In the genomic region with DNA sequence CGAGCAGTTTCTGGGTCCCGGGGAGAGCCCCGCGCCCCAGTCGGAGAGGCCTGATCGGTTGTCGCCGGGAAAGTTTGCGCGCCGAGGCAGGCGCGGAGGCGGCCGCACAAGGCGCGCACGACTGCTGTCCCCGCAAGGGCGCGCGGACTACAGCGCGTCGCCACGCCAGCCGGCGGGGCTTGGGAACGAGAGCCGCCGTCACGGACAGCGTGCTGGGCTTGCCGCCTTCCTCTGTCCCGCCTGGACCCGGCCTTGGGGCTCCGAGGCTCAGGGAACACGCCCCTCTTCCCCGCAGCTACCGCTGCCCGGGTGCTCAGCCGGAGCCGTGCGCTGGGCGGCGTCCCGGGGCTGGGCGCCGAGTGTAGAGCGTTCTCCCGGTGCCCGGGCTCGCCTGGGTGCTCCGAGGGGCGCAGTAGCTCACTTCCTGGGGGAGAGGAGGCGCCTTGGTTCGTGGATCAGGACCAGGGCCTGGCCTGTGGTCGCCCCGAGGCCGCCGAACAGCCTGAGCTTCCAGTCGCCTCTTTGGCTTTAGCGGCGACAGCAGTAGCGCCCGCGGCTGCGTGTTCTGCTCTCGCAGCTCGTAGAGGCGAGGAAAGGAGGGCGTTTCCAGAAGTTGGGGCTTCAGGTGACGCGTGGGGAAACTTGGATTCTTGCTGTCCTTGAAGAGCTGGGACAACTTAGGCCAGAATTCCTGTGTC, we compare ENCODE assay signal across 1 cellular context.
TF ChIP-seq lines count a peak whose summit lies in the region.

No MANE protein-coding gene starts in this region.

TF ChIP-seq in K562, 482 proteins besides CTCF, POLR2A, EP300 and RAD21 (continued from another document):
- TF ChIP-seq, protein P1, sequence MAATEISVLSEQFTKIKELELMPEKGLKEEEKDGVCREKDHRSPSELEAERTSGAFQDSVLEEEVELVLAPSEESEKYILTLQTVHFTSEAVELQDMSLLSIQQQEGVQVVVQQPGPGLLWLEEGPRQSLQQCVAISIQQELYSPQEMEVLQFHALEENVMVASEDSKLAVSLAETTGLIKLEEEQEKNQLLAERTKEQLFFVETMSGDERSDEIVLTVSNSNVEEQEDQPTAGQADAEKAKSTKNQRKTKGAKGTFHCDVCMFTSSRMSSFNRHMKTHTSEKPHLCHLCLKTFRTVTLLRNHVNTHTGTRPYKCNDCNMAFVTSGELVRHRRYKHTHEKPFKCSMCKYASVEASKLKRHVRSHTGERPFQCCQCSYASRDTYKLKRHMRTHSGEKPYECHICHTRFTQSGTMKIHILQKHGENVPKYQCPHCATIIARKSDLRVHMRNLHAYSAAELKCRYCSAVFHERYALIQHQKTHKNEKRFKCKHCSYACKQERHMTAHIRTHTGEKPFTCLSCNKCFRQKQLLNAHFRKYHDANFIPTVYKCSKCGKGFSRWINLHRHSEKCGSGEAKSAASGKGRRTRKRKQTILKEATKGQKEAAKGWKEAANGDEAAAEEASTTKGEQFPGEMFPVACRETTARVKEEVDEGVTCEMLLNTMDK (IDR thresholded peaks at IDR 0.05; ENCODE audit: borderline replicate concordance, insufficient read depth, low read depth, low read length, poor library complexity, severe bottlenecking): no peak
- TF ChIP-seq ZNF224 (CRISPR knock-in tag; IDR thresholded peaks at IDR 0.05) (no peak), ZBTB8A (IDR thresholded peaks at IDR 0.05; ENCODE audit: partially characterized antibody) (no peak), GABPB1 (CRISPR knock-in tag; IDR thresholded peaks at IDR 0.05) (peak; percentile 4; the same call in 1 of the 2 replicates), ZNF263 (CRISPR knock-in tag; IDR thresholded peaks at IDR 0.05; ENCODE audit: borderline replicate concordance) (no peak), NRF1 (conservative IDR thresholded peaks at IDR 0.05 in 1 of 2, IDR thresholded peaks at IDR 0.05 in 1 of 2) (peak; percentile 21 to 54; a peak in 3 of 4 replicates), HNRNPLL (IDR thresholded peaks at IDR 0.05; ENCODE audit: low read depth, low read length, poor library complexity, severe bottlenecking) (no peak), ZNF217 (CRISPR knock-in tag; IDR thresholded peaks at IDR 0.05) (no peak), CHD4 (IDR thresholded peaks at IDR 0.05; ENCODE audit: insufficient read depth, insufficient replicate concordance, low read depth, low read length, poor library complexity, severe bottlenecking) (no peak), DDX20 (tag; IDR thresholded peaks at IDR 0.05; ENCODE audit: low read depth) (no peak), ARID1B (IDR thresholded peaks at IDR 0.05) (no peak), FOSL1 (tag; conservative IDR thresholded peaks at IDR 0.05) (no peak), SRSF3 (IDR thresholded peaks at IDR 0.05; ENCODE audit: insufficient read depth, low read length) (no peak), TEAD1 (CRISPR knock-in tag; IDR thresholded peaks at IDR 0.05) (no peak)
- TF ChIP-seq, protein P2, sequence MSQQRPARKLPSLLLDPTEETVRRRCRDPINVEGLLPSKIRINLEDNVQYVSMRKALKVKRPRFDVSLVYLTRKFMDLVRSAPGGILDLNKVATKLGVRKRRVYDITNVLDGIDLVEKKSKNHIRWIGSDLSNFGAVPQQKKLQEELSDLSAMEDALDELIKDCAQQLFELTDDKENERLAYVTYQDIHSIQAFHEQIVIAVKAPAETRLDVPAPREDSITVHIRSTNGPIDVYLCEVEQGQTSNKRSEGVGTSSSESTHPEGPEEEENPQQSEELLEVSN (IDR thresholded peaks at IDR 0.05; ENCODE audit: borderline replicate concordance in 1 of 2, extremely low read depth in 1 of 2, insufficient read depth in 1 of 2, insufficient read length in 1 of 2, low read depth in 1 of 2, low read length in 1 of 2, poor library complexity in 1 of 2, severe bottlenecking in 1 of 2): peak; percentile 28 to 90
- TF ChIP-seq, protein P3, sequence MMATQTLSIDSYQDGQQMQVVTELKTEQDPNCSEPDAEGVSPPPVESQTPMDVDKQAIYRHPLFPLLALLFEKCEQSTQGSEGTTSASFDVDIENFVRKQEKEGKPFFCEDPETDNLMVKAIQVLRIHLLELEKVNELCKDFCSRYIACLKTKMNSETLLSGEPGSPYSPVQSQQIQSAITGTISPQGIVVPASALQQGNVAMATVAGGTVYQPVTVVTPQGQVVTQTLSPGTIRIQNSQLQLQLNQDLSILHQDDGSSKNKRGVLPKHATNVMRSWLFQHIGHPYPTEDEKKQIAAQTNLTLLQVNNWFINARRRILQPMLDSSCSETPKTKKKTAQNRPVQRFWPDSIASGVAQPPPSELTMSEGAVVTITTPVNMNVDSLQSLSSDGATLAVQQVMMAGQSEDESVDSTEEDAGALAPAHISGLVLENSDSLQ (IDR thresholded peaks at IDR 0.05): no peak
- TF ChIP-seq, protein P4, sequence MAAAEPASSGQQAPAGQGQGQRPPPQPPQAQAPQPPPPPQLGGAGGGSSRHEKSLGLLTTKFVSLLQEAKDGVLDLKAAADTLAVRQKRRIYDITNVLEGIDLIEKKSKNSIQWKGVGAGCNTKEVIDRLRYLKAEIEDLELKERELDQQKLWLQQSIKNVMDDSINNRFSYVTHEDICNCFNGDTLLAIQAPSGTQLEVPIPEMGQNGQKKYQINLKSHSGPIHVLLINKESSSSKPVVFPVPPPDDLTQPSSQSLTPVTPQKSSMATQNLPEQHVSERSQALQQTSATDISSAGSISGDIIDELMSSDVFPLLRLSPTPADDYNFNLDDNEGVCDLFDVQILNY (CRISPR knock-in tag; IDR thresholded peaks at IDR 0.05): no peak
- TF ChIP-seq, protein P5, sequence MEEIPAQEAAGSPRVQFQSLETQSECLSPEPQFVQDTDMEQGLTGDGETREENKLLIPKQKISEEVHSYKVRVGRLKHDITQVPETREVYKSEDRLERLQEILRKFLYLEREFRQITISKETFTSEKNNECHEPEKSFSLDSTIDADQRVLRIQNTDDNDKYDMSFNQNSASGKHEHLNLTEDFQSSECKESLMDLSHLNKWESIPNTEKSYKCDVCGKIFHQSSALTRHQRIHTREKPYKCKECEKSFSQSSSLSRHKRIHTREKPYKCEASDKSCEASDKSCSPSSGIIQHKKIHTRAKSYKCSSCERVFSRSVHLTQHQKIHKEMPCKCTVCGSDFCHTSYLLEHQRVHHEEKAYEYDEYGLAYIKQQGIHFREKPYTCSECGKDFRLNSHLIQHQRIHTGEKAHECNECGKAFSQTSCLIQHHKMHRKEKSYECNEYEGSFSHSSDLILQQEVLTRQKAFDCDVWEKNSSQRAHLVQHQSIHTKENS (CRISPR knock-in tag; IDR thresholded peaks at IDR 0.05): no peak
